Comparison of ENCODE assay signal across 8 cellular contexts in the genomic region with DNA sequence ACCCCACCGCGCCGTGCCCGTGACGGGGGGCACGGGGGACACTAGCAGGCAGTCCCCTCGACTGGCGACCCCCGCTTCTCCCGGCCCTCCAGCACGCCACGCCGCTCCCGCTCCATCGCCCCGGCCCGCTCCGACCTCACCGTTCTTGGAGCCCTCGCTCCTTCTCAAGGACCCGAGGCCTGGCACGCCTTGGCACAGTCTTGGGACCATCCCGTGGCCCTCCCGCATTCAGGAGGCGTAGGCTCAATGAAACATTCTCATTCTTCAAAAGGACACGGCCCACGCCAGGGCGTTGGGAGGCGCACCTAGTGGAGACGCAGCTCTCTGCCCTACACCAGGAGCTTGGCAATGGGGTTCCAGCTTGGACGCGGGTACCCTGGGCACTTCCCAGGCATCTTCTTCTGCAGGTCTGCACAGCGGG. TPM values are rescaled to one million over a fixed set of nuclear protein-coding genes. Genes with fewer than 3 reads are reported as not detected.
DNase-seq lines count a peak whose midpoint lies in the region; ATAC-seq and TF ChIP-seq lines count a peak whose summit lies in the region.

No MANE protein-coding gene starts in this region.

- H3K27ac Mint-ChIP-seq in activated naive CD4-positive, alpha-beta T cell treated with anti-CD3 and anti-CD28 coated beads, Interleukin-2, amount 50 U/mL, for 24 hours: no peak overlapping the region
- no peak overlapping the region for H3K27ac Mint-ChIP-seq in activated naive CD4-positive, alpha-beta T cell treated with anti-CD3 and anti-CD28 coated beads, Interleukin-2, amount 10 ng/mL, durations not matched to agents 7 days and 5 days
- no peak overlapping the region for H3K27ac Mint-ChIP-seq in activated T-helper 2 cell treated with anti-CD3 and anti-CD28 coated beads, Interferon-gamma antibody, Interleukin-2, Interleukin-4, amounts not matched to agents 10 μg/mL and 5 μg/mL and 100 μg/mL, durations not matched to agents 14 hours and 24 hours and 36 hours
- no peak overlapping the region for H3K27ac Mint-ChIP-seq in type B pancreatic cell

- DNase-seq in activated naive CD4-positive, alpha-beta T cell treated with anti-CD3 and anti-CD28 coated beads, Interleukin-2, amount 10 ng/mL, durations not matched to agents 7 days and 5 days: no peak
- no peak for DNase-seq in activated T-helper 2 cell treated with anti-CD3 and anti-CD28 coated beads, Interferon-gamma antibody, Interleukin-2, Interleukin-4, amounts not matched to agents 10 μg/mL and 5 μg/mL and 100 μg/mL, durations not matched to agents 14 hours and 24 hours and 36 hours (ENCODE audit: low spot score)
- DNase-seq in iPS-NIHi11 (ENCODE audit: low spot score): peak; percentile 70
- no peak for DNase-seq in type B pancreatic cell (ENCODE audit: extremely low spot score, unreplicated experiment)
- no peak for DNase-seq in COR-L47 (lab: John Stamatoyannopoulos, UW)
- no peak for DNase-seq in Right ventricle myocardium inferior (ENCODE audit: missing footprints)

- peaks cover 14% of the 10 kb centered on the region for H3K27me3 Mint-ChIP-seq in activated naive CD4-positive, alpha-beta T cell treated with anti-CD3 and anti-CD28 coated beads, Interleukin-2, amount 50 U/mL, for 24 hours
- peaks cover 57% of the 10 kb centered on the region for H3K27me3 Mint-ChIP-seq in activated naive CD4-positive, alpha-beta T cell treated with anti-CD3 and anti-CD28 coated beads, Interleukin-2, amount 10 ng/mL, durations not matched to agents 7 days and 5 days
- H3K27me3 Mint-ChIP-seq in activated T-helper 2 cell treated with anti-CD3 and anti-CD28 coated beads, Interferon-gamma antibody, Interleukin-2, Interleukin-4, amounts not matched to agents 10 μg/mL and 5 μg/mL and 100 μg/mL, durations not matched to agents 14 hours and 24 hours and 36 hours (ENCODE audit: low read depth): peaks cover 28% of the 10 kb centered on the region
- peaks cover 6% of the 10 kb centered on the region for H3K27me3 Mint-ChIP-seq in type B pancreatic cell

- TF ChIP-seq CTCF in type B pancreatic cell (conservative IDR thresholded peaks at IDR 0.05): no peak

- H3K9me3 Mint-ChIP-seq in activated naive CD4-positive, alpha-beta T cell treated with anti-CD3 and anti-CD28 coated beads, Interleukin-2, amount 50 U/mL, for 24 hours: no peaks in the 10 kb centered on the region
- H3K9me3 Mint-ChIP-seq in activated naive CD4-positive, alpha-beta T cell treated with anti-CD3 and anti-CD28 coated beads, Interleukin-2, amount 10 ng/mL, durations not matched to agents 7 days and 5 days: no peaks in the 10 kb centered on the region
- no peaks in the 10 kb centered on the region for H3K9me3 Mint-ChIP-seq in activated T-helper 2 cell treated with anti-CD3 and anti-CD28 coated beads, Interferon-gamma antibody, Interleukin-2, Interleukin-4, amounts not matched to agents 10 μg/mL and 5 μg/mL and 100 μg/mL, durations not matched to agents 14 hours and 24 hours and 36 hours
- H3K9me3 Mint-ChIP-seq in type B pancreatic cell: no peaks in the 10 kb centered on the region

- peaks cover 9% of the 10 kb centered on the region for H3K4me1 Mint-ChIP-seq in activated naive CD4-positive, alpha-beta T cell treated with anti-CD3 and anti-CD28 coated beads, Interleukin-2, amount 50 U/mL, for 24 hours
- peaks cover 8% of the 10 kb centered on the region for H3K4me1 Mint-ChIP-seq in activated naive CD4-positive, alpha-beta T cell treated with anti-CD3 and anti-CD28 coated beads, Interleukin-2, amount 10 ng/mL, durations not matched to agents 7 days and 5 days
- H3K4me1 Mint-ChIP-seq in activated T-helper 2 cell treated with anti-CD3 and anti-CD28 coated beads, Interferon-gamma antibody, Interleukin-2, Interleukin-4, amounts not matched to agents 10 μg/mL and 5 μg/mL and 100 μg/mL, durations not matched to agents 14 hours and 24 hours and 36 hours (ENCODE audit: low read depth): peaks cover 1% of the 10 kb centered on the region
- H3K4me1 Mint-ChIP-seq in type B pancreatic cell (ENCODE audit: unreplicated experiment): peaks cover 5% of the 10 kb centered on the region

- H3K36me3 Mint-ChIP-seq in activated naive CD4-positive, alpha-beta T cell treated with anti-CD3 and anti-CD28 coated beads, Interleukin-2, amount 50 U/mL, for 24 hours: no peaks in the 10 kb centered on the region
- peaks cover 13% of the 10 kb centered on the region for H3K36me3 Mint-ChIP-seq in activated naive CD4-positive, alpha-beta T cell treated with anti-CD3 and anti-CD28 coated beads, Interleukin-2, amount 10 ng/mL, durations not matched to agents 7 days and 5 days
- peaks cover 8% of the 10 kb centered on the region for H3K36me3 Mint-ChIP-seq in activated T-helper 2 cell treated with anti-CD3 and anti-CD28 coated beads, Interferon-gamma antibody, Interleukin-2, Interleukin-4, amounts not matched to agents 10 μg/mL and 5 μg/mL and 100 μg/mL, durations not matched to agents 14 hours and 24 hours and 36 hours (ENCODE audit: low read depth)
- H3K36me3 Mint-ChIP-seq in type B pancreatic cell: no peaks in the 10 kb centered on the region

- CTCF ChIA-PET in activated naive CD4-positive, alpha-beta T cell treated with anti-CD3 and anti-CD28 coated beads, Interleukin-2, amount 10 ng/mL, durations not matched to agents 7 days and 5 days (lab: Charles Lee): no interaction called here

- ATAC-seq in GM21447 (IDR thresholded peaks at IDR 0.05; ENCODE audit: unreplicated experiment) (no peak), Right ventricle myocardium inferior (no peak)

- peak overlapping the region; percentile 83 for H3K4me3 Mint-ChIP-seq in activated naive CD4-positive, alpha-beta T cell treated with anti-CD3 and anti-CD28 coated beads, Interleukin-2, amount 50 U/mL, for 24 hours
- H3K4me3 Mint-ChIP-seq in activated naive CD4-positive, alpha-beta T cell treated with anti-CD3 and anti-CD28 coated beads, Interleukin-2, amount 10 ng/mL, durations not matched to agents 7 days and 5 days: no peak overlapping the region
- H3K4me3 Mint-ChIP-seq in activated T-helper 2 cell treated with anti-CD3 and anti-CD28 coated beads, Interferon-gamma antibody, Interleukin-2, Interleukin-4, amounts not matched to agents 10 μg/mL and 5 μg/mL and 100 μg/mL, durations not matched to agents 14 hours and 24 hours and 36 hours (ENCODE audit: low read depth): peak overlapping the region; percentile 65
- H3K4me3 Mint-ChIP-seq in type B pancreatic cell: peak overlapping the region; percentile 89

- intact Hi-C loops in activated T-helper 2 cell treated with anti-CD3 and anti-CD28 coated beads, Interferon-gamma antibody, Interleukin-2, Interleukin-4, amounts not matched to agents 10 μg/mL and 5 μg/mL and 100 μg/mL, durations not matched to agents 14 hours and 24 hours and 36 hours (cut with micrococcal nuclease): no loop called here
- intact Hi-C loops in Right ventricle myocardium inferior (cut with DNase I): loop anchor here (10.0 kb wide), 1 partner anchor 88 kb away; no protein-coding TSS in a partner anchor

RNA-seq across cellular contexts. Expression of gene CERS1, which starts 0.5 kb away (rescaled TPM):
- total RNA-seq in activated T-helper 2 cell treated with anti-CD3 and anti-CD28 coated beads, Interferon-gamma antibody, Interleukin-2, Interleukin-4, amounts not matched to agents 10 μg/mL and 5 μg/mL and 100 μg/mL, durations not matched to agents 14 hours and 24 hours and 36 hours: 0.09 and 0.18 TPM in 2 replicates
- total RNA-seq in type B pancreatic cell (ENCODE audit: low replicate concordance) (6.4 and 14.8 TPM in 2 replicates), Right ventricle myocardium inferior (0.30 TPM)

RNA-seq across cellular contexts. Expression of gene COPE, which starts 22.8 kb away (rescaled TPM):
- total RNA-seq in activated T-helper 2 cell treated with anti-CD3 and anti-CD28 coated beads, Interferon-gamma antibody, Interleukin-2, Interleukin-4, amounts not matched to agents 10 μg/mL and 5 μg/mL and 100 μg/mL, durations not matched to agents 14 hours and 24 hours and 36 hours: 231 and 240 TPM in 2 replicates
- total RNA-seq in type B pancreatic cell (ENCODE audit: low replicate concordance) (171 and 213 TPM in 2 replicates), Right ventricle myocardium inferior (139 TPM)

RNA-seq across cellular contexts. Expression of gene DDX49, which starts 23.1 kb away (rescaled TPM):
- 75.2 and 77.5 TPM in 2 replicates for total RNA-seq in activated T-helper 2 cell treated with anti-CD3 and anti-CD28 coated beads, Interferon-gamma antibody, Interleukin-2, Interleukin-4, amounts not matched to agents 10 μg/mL and 5 μg/mL and 100 μg/mL, durations not matched to agents 14 hours and 24 hours and 36 hours
- 58.3 and 58.5 TPM in 2 replicates for total RNA-seq in type B pancreatic cell (ENCODE audit: low replicate concordance)
- 25.6 TPM for total RNA-seq in Right ventricle myocardium inferior

RNA-seq across cellular contexts. Expression of gene HOMER3, which starts 44.6 kb away (rescaled TPM):
- total RNA-seq in activated T-helper 2 cell treated with anti-CD3 and anti-CD28 coated beads, Interferon-gamma antibody, Interleukin-2, Interleukin-4, amounts not matched to agents 10 μg/mL and 5 μg/mL and 100 μg/mL, durations not matched to agents 14 hours and 24 hours and 36 hours: 3.6 and 4.4 TPM in 2 replicates
- total RNA-seq in type B pancreatic cell (ENCODE audit: low replicate concordance): 20.8 and 38.6 TPM in 2 replicates
- 15.2 TPM for total RNA-seq in Right ventricle myocardium inferior
